1 cellular context compared by ENCODE assay signal in genomic region chr4:163649557-163650091, GRCh38.
TF ChIP-seq lines count a peak whose summit lies in the region.

No MANE protein-coding gene starts in this region.

TF ChIP-seq in WTC11, 78 proteins besides CTCF, POLR2A, EP300 and RAD21 (continued from another document):
- no peak for TF ChIP-seq ARID4B (CRISPR knock-in tag; IDR thresholded peaks at IDR 0.05; ENCODE audit: borderline replicate concordance)
